In the genomic region with DNA sequence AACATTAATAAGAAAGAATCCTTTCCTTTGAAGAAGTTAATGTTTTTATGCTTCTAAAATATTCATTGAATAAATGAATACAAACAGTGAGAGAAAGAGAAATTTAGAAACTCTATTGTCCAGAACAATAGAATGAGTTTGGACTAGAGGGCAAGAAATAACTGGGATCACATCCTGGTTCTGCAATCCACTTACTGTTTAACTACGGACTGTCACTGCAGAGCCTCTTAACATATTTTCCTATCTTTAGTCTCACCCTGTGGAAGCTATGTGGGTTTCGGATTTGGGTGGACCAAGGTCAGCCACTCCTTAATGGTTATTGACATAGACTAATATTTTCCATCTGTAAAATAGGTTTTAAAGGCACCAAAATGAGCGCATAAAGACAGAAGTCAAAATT, we compare ENCODE assay signal across 21 cellular contexts.
DNase-seq lines count a peak whose midpoint lies in the region; ATAC-seq and TF ChIP-seq lines count a peak whose summit lies in the region.
"Had no signal": no experiment of that assay in that cellular context is flagged by ENCODE, and none has a peak within 500 bp of the region (broad histone marks: within the 10 kb centered on the region; RNA-seq: fewer than 3 reads in every experiment).

No MANE protein-coding gene starts in this region.

- H3K27me3 ChIP-seq in right cardiac atrium (ENCODE audit: control insufficient read depth, insufficient read depth) (no peaks in the 10 kb centered on the region), subcutaneous abdominal adipose tissue (ENCODE audit: control insufficient read depth in 5 of 5, insufficient read depth in 4 of 5, low read length in 5 of 5) (no peaks in the 10 kb centered on the region)
- H3K27me3 ChIP-seq: BLaER1 treated with 17β-estradiol and CSF1 and Interleukin-3, amounts not matched to agents 10 nM and 100 nM; Peyer's patch had no signal

- no peak overlapping the region for H3K9ac ChIP-seq in subcutaneous abdominal adipose tissue (ENCODE audit: low read length in 5 of 5)
- H3K9ac ChIP-seq: BLaER1 treated with 17β-estradiol and CSF1 and Interleukin-3, amounts not matched to agents 10 nM and 100 nM; KMS-11 had no signal

- TF ChIP-seq CTCF in CD14-positive monocyte (IDR thresholded peaks at IDR 0.05) (no peak), endothelial cell (IDR thresholded peaks at IDR 0.05; ENCODE audit: unreplicated experiment) (no peak)

- no peak overlapping the region for H3K27ac ChIP-seq in right cardiac atrium (ENCODE audit: low read length)
- peak overlapping the region; percentile 38 for H3K27ac ChIP-seq in subcutaneous abdominal adipose tissue (ENCODE audit: low read depth, low read length)
- H3K27ac ChIP-seq: KMS-11 had no signal

- no peaks in the 10 kb centered on the region for H3K36me3 Mint-ChIP-seq in CD14-positive monocyte
- H3K36me3 Mint-ChIP-seq in endothelial cell (ENCODE audit: low read depth, unreplicated experiment): no peaks in the 10 kb centered on the region
- H3K36me3 Mint-ChIP-seq: CD4-positive, alpha-beta memory T cell had no signal

- H3K9me3 ChIP-seq in right cardiac atrium (ENCODE audit: control insufficient read depth, low read length) (no peaks in the 10 kb centered on the region), subcutaneous abdominal adipose tissue (ENCODE audit: control insufficient read depth in 5 of 5, low read length in 5 of 5) (no peaks in the 10 kb centered on the region)
- H3K9me3 ChIP-seq: BLaER1 treated with 17β-estradiol and CSF1 and Interleukin-3, amounts not matched to agents 10 nM and 100 nM; Peyer's patch had no signal

- H3K27me3 Mint-ChIP-seq in CD14-positive monocyte (ENCODE audit: low read depth in 3 of 3): peaks cover 0 to 4% (median 1%) of the 10 kb centered on the region in 3 donors
- H3K27me3 Mint-ChIP-seq in endothelial cell (ENCODE audit: unreplicated experiment): peaks cover 1% of the 10 kb centered on the region

- H3K4me1 Mint-ChIP-seq in CD14-positive monocyte (peaks cover 12% of the 10 kb centered on the region), endothelial cell (ENCODE audit: unreplicated experiment) (peaks cover 43% of the 10 kb centered on the region)
- H3K4me1 Mint-ChIP-seq: CD4-positive, alpha-beta memory T cell; IgD-negative memory B cell had no signal

- intact Hi-C loops in Right ventricle myocardium superior (cut with DNase I) (no loop called here), right cardiac atrium (cut with DNase I) (no loop called here), CD14-positive monocyte (cut with micrococcal nuclease) (no loop called here)

- 63% methylated on average over 3 of the region's 3 CpGs for WGBS in right cardiac atrium

- H3K36me3 ChIP-seq in subcutaneous abdominal adipose tissue (ENCODE audit: control insufficient read depth in 5 of 5, insufficient read depth in 5 of 5, low read length in 5 of 5): no peaks in the 10 kb centered on the region
- H3K36me3 ChIP-seq: BLaER1 treated with 17β-estradiol and CSF1 and Interleukin-3, amounts not matched to agents 10 nM and 100 nM; Peyer's patch had no signal

- H3K4me1 ChIP-seq in right cardiac atrium (ENCODE audit: control insufficient read depth, insufficient read depth, low read length): no peaks in the 10 kb centered on the region
- peaks cover 3 to 21% (median 12%) of the 10 kb centered on the region in 5 donors for H3K4me1 ChIP-seq in subcutaneous abdominal adipose tissue (ENCODE audit: control insufficient read depth in 5 of 5, insufficient read depth in 5 of 5, low read length in 5 of 5)
- H3K4me1 ChIP-seq: Peyer's patch had no signal

- H3K4me3 ChIP-seq in right cardiac atrium (ENCODE audit: low read length) (no peak overlapping the region), subcutaneous abdominal adipose tissue (ENCODE audit: low read depth in 1 of 5, low read length in 5 of 5) (no peak overlapping the region)
- H3K4me3 ChIP-seq: BLaER1 treated with 17β-estradiol and CSF1 and Interleukin-3, amounts not matched to agents 10 nM and 100 nM; Peyer's patch had no signal

- no peak overlapping the region for H3K4me3 Mint-ChIP-seq in CD14-positive monocyte
- H3K4me3 Mint-ChIP-seq in endothelial cell (ENCODE audit: unreplicated experiment): no peak overlapping the region
- H3K4me3 Mint-ChIP-seq: CD4-positive, alpha-beta memory T cell; IgD-negative memory B cell had no signal

- H3K9me3 Mint-ChIP-seq in CD14-positive monocyte: peaks cover 0 to 3% (median 0%) of the 10 kb centered on the region in 7 donors
- no peaks in the 10 kb centered on the region for H3K9me3 Mint-ChIP-seq in endothelial cell (ENCODE audit: unreplicated experiment)
- H3K9me3 Mint-ChIP-seq: CD4-positive, alpha-beta memory T cell; IgD-negative memory B cell had no signal

- H3K27ac Mint-ChIP-seq in CD14-positive monocyte (peak overlapping the region in 5 of 7 donors; percentile 25 to 82 (median 66)), endothelial cell (ENCODE audit: unreplicated experiment) (peak overlapping the region; percentile 80)
- H3K27ac Mint-ChIP-seq: CD4-positive, alpha-beta memory T cell; IgD-negative memory B cell had no signal

- no peak for DNase-seq in Right ventricle myocardium superior
- DNase-seq in right cardiac atrium: no peak
- no peak for DNase-seq in CD14-positive monocyte (ENCODE audit: low spot score)
- DNase-seq in endothelial cell (ENCODE audit: low spot score): no peak
- DNase-seq: CD4-positive, alpha-beta memory T cell; COR-L47; DMS79 treated with DMSO at 0.1 percent for 48 hours; NCI-H1048; NCI-H1417 treated with DMSO at 0.1 percent for 48 hours; NCI-H1694 treated with DMSO at 0.1 percent for 48 hours; NCI-H2081; NCI-H2227 treated with DMSO at 0.1 percent for 48 hours; NCI-H526 treated with DMSO at 0.1 percent for 48 hours; Peyer's patch had no signal

- ATAC-seq in Right ventricle myocardium superior (ENCODE audit: poor library complexity) (peak; percentile 79), right cardiac atrium (no peak), HG03039 (IDR thresholded peaks at IDR 0.05; ENCODE audit: unreplicated experiment) (no peak), GM18861 (IDR thresholded peaks at IDR 0.05; ENCODE audit: unreplicated experiment) (no peak)
- ATAC-seq: HCT116 had no signal
